1 cellular context compared by ENCODE assay signal in genomic region chr18:23306842-23307241, GRCh38.
TF ChIP-seq lines count a peak whose summit lies in the region.

No MANE protein-coding gene starts in this region.

TF ChIP-seq in GM12878, 131 proteins besides CTCF, POLR2A, EP300 and RAD21 (continued from another document):
- no peak for TF ChIP-seq CEBPZ (IDR thresholded peaks at IDR 0.05; ENCODE audit: low read depth, low read length)
- no peak for TF ChIP-seq JUNB (IDR thresholded peaks at IDR 0.05)
- TF ChIP-seq SIN3A (IDR thresholded peaks at IDR 0.05; ENCODE audit: low read depth, low read length): no peak
- TF ChIP-seq ZBED1 (IDR thresholded peaks at IDR 0.05; ENCODE audit: borderline replicate concordance): no peak
- TF ChIP-seq KDM1A (IDR thresholded peaks at IDR 0.05; ENCODE audit: borderline replicate concordance): no peak
- TF ChIP-seq RFX5 (IDR thresholded peaks at IDR 0.05; ENCODE audit: low read depth, low read length): no peak
- no peak for TF ChIP-seq SRF (IDR thresholded peaks at IDR 0.05; ENCODE audit: low read depth in 2 of 2, low read length in 2 of 2)
- peak; percentile 31; the same call in 1 of the 2 replicates for TF ChIP-seq ATF2 (IDR thresholded peaks at IDR 0.05; ENCODE audit: low read length)
- TF ChIP-seq ZSCAN29 (IDR thresholded peaks at IDR 0.05): peak; percentile 76; the same call in 1 of the 2 replicates
- no peak for TF ChIP-seq CHD1 (IDR thresholded peaks at IDR 0.05; ENCODE audit: low read depth, low read length)
- no peak for TF ChIP-seq CBFB (IDR thresholded peaks at IDR 0.05; ENCODE audit: low read depth)
- no peak for TF ChIP-seq ZBTB4 (CRISPR knock-in tag; IDR thresholded peaks at IDR 0.05)
- no peak for TF ChIP-seq SMARCA5 (IDR thresholded peaks at IDR 0.05)
- no peak for TF ChIP-seq MYB (IDR thresholded peaks at IDR 0.05; ENCODE audit: borderline replicate concordance, low read depth, low read length)
- no peak for TF ChIP-seq E4F1 (IDR thresholded peaks at IDR 0.05; ENCODE audit: borderline replicate concordance, partially characterized antibody)
- no peak for TF ChIP-seq TARDBP (IDR thresholded peaks at IDR 0.05; ENCODE audit: borderline replicate concordance)
- TF ChIP-seq IRF4 (IDR thresholded peaks at IDR 0.05; ENCODE audit: low read depth, low read length): peak; percentile 12; the same call in 1 of the 2 replicates
- no peak for TF ChIP-seq NKRF (conservative IDR thresholded peaks at IDR 0.05)
- no peak for TF ChIP-seq MAX (IDR thresholded peaks at IDR 0.05; ENCODE audit: low read depth, low read length)
- TF ChIP-seq PML (IDR thresholded peaks at IDR 0.05; ENCODE audit: low read length): no peak
- 0 out of 2 replicates have a peak, but pooled peaks have one; percentile 24 for TF ChIP-seq TCF12 (IDR thresholded peaks at IDR 0.05; ENCODE audit: low read depth, low read length)
- no peak for TF ChIP-seq NR2C1 (IDR thresholded peaks at IDR 0.05)
- no peak for TF ChIP-seq TCF3 (IDR thresholded peaks at IDR 0.05; ENCODE audit: borderline replicate concordance, insufficient read depth, low read depth, low read length)
- TF ChIP-seq USF2 (IDR thresholded peaks at IDR 0.05; ENCODE audit: borderline replicate concordance, low read depth, low read length): no peak
- peak; percentile 81 to 91; a peak in 3 of 4 replicates for TF ChIP-seq BHLHE40 (IDR thresholded peaks at IDR 0.05; ENCODE audit: borderline replicate concordance in 1 of 2, low read depth in 2 of 2, low read length in 1 of 2)
- no peak for TF ChIP-seq NR2C2 (IDR thresholded peaks at IDR 0.05; ENCODE audit: borderline replicate concordance, control insufficient read depth, insufficient read length, low read depth)
- no peak for TF ChIP-seq SREBF1 (IDR thresholded peaks at IDR 0.05; ENCODE audit: low read length)
- peak; percentile 72 for TF ChIP-seq NR2F1 (conservative IDR thresholded peaks at IDR 0.05)
- TF ChIP-seq JUND (IDR thresholded peaks at IDR 0.05; ENCODE audit: low read depth, low read length): no peak
- peak; percentile 90 for TF ChIP-seq ATF7 (IDR thresholded peaks at IDR 0.05; ENCODE audit: low read depth)
- TF ChIP-seq BACH1 (IDR thresholded peaks at IDR 0.05; ENCODE audit: borderline replicate concordance): peak; percentile 83; the same call in 1 of the 2 replicates
- no peak for TF ChIP-seq TCF7 (IDR thresholded peaks at IDR 0.05; ENCODE audit: borderline replicate concordance)
- no peak for TF ChIP-seq CHD4 (IDR thresholded peaks at IDR 0.05)
- TF ChIP-seq POLR2AphosphoS5 (IDR thresholded peaks at IDR 0.05; ENCODE audit: low read length): no peak
- TF ChIP-seq E2F4 (IDR thresholded peaks at IDR 0.05; ENCODE audit: low read depth, low read length): no peak
- TF ChIP-seq TAF1 (IDR thresholded peaks at IDR 0.05; ENCODE audit: borderline replicate concordance, low read depth, low read length): no peak
- no peak for TF ChIP-seq SMAD5 (IDR thresholded peaks at IDR 0.05; ENCODE audit: low read depth)
- TF ChIP-seq BCL3 (IDR thresholded peaks at IDR 0.05; ENCODE audit: borderline replicate concordance, insufficient read depth, low read depth, low read length, poor library complexity, severe bottlenecking): no peak
- TF ChIP-seq RELA (IDR thresholded peaks at IDR 0.05; ENCODE audit: borderline replicate concordance, partially characterized antibody): no peak
- no peak for TF ChIP-seq E2F8 (IDR thresholded peaks at IDR 0.05; ENCODE audit: low read depth, partially characterized antibody)
- no peak for TF ChIP-seq TBL1XR1 (IDR thresholded peaks at IDR 0.05; ENCODE audit: low read depth, low read length)
- TF ChIP-seq CHD2 (IDR thresholded peaks at IDR 0.05; ENCODE audit: borderline replicate concordance, low read depth, low read length): peak; percentile 84
- TF ChIP-seq KLF5 (IDR thresholded peaks at IDR 0.05; ENCODE audit: partially characterized antibody): no peak
- peak; percentile 88 for TF ChIP-seq DPF2 (IDR thresholded peaks at IDR 0.05)
- no peak for TF ChIP-seq ZZZ3 (IDR thresholded peaks at IDR 0.05; ENCODE audit: control insufficient read depth, insufficient read length, low read depth)
TF ChIP-seq in GM12878: peak in this region for 33.
